ENCODE assay signal across 1 cellular context in the genomic region with DNA sequence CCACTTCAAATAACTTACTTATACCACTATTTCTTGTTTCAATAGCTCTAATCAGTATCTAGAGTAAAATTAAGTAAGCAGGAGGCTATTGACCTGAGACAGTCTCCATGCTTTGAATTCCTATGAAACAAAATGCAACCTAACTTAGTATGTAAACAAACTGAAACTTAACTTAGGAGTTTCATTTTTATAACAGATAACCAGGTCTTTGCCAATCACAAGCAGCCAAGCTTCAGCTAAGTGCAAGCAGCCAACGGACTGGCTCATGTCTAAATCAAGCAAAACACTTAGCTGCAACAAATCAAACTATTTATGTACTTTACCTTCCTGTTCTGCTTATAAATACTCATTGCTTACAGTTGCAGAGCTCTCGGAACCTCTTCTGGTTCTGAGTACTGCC.
TF ChIP-seq lines count a peak whose summit lies in the region.

No MANE protein-coding gene starts in this region.

TF ChIP-seq in K562, 482 proteins besides CTCF, POLR2A, EP300 and RAD21 (continues in another document):
- TF ChIP-seq CBFB (CRISPR knock-in tag; IDR thresholded peaks at IDR 0.05), result no peak
- TF ChIP-seq SMARCA4 (IDR thresholded peaks at IDR 0.05), result peak; percentile 31
- TF ChIP-seq FOXP1 (CRISPR knock-in tag; IDR thresholded peaks at IDR 0.05), result no peak
- TF ChIP-seq LARP7 (IDR thresholded peaks at IDR 0.05), result no peak
- TF ChIP-seq POLR2H (tag; IDR thresholded peaks at IDR 0.05; ENCODE audit: low read depth), result peak; percentile 38; the same call in 1 of the 2 replicates
- TF ChIP-seq RFX5 (IDR thresholded peaks at IDR 0.05; ENCODE audit: low read depth, low read length), result no peak
- TF ChIP-seq VEZF1 (CRISPR knock-in tag; IDR thresholded peaks at IDR 0.05), result no peak
- TF ChIP-seq MCM3 (IDR thresholded peaks at IDR 0.05), result no peak
- no peak for TF ChIP-seq JUNB (CRISPR knock-in tag; conservative IDR thresholded peaks at IDR 0.05)
- TF ChIP-seq DPF2 (IDR thresholded peaks at IDR 0.05), result 0 out of 2 replicates have a peak, but pooled peaks have one; percentile 20
- TF ChIP-seq ADNP (tag; IDR thresholded peaks at IDR 0.05), result 0 out of 2 replicates have a peak, but pooled peaks have one; percentile 36
- TF ChIP-seq ZNF140 (CRISPR knock-in tag; IDR thresholded peaks at IDR 0.05), result no peak
- TF ChIP-seq ZNF77 (CRISPR knock-in tag; IDR thresholded peaks at IDR 0.05), result no peak
- no peak for TF ChIP-seq HSF4 (CRISPR knock-in tag; IDR thresholded peaks at IDR 0.05; ENCODE audit: borderline replicate concordance)
- TF ChIP-seq FOXM1 (IDR thresholded peaks at IDR 0.05; ENCODE audit: low read depth), result peak; percentile 53; the same call in 1 of the 2 replicates
- no peak for TF ChIP-seq FOXM1 (CRISPR knock-in tag; IDR thresholded peaks at IDR 0.05; ENCODE audit: low read depth)
- TF ChIP-seq ZNF830 (CRISPR knock-in tag; IDR thresholded peaks at IDR 0.05), result no peak
- TF ChIP-seq, protein P1, sequence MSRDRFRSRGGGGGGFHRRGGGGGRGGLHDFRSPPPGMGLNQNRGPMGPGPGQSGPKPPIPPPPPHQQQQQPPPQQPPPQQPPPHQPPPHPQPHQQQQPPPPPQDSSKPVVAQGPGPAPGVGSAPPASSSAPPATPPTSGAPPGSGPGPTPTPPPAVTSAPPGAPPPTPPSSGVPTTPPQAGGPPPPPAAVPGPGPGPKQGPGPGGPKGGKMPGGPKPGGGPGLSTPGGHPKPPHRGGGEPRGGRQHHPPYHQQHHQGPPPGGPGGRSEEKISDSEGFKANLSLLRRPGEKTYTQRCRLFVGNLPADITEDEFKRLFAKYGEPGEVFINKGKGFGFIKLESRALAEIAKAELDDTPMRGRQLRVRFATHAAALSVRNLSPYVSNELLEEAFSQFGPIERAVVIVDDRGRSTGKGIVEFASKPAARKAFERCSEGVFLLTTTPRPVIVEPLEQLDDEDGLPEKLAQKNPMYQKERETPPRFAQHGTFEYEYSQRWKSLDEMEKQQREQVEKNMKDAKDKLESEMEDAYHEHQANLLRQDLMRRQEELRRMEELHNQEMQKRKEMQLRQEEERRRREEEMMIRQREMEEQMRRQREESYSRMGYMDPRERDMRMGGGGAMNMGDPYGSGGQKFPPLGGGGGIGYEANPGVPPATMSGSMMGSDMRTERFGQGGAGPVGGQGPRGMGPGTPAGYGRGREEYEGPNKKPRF (IDR thresholded peaks at IDR 0.05; ENCODE audit: low read depth, low read length), result no peak
- TF ChIP-seq, protein P2, sequence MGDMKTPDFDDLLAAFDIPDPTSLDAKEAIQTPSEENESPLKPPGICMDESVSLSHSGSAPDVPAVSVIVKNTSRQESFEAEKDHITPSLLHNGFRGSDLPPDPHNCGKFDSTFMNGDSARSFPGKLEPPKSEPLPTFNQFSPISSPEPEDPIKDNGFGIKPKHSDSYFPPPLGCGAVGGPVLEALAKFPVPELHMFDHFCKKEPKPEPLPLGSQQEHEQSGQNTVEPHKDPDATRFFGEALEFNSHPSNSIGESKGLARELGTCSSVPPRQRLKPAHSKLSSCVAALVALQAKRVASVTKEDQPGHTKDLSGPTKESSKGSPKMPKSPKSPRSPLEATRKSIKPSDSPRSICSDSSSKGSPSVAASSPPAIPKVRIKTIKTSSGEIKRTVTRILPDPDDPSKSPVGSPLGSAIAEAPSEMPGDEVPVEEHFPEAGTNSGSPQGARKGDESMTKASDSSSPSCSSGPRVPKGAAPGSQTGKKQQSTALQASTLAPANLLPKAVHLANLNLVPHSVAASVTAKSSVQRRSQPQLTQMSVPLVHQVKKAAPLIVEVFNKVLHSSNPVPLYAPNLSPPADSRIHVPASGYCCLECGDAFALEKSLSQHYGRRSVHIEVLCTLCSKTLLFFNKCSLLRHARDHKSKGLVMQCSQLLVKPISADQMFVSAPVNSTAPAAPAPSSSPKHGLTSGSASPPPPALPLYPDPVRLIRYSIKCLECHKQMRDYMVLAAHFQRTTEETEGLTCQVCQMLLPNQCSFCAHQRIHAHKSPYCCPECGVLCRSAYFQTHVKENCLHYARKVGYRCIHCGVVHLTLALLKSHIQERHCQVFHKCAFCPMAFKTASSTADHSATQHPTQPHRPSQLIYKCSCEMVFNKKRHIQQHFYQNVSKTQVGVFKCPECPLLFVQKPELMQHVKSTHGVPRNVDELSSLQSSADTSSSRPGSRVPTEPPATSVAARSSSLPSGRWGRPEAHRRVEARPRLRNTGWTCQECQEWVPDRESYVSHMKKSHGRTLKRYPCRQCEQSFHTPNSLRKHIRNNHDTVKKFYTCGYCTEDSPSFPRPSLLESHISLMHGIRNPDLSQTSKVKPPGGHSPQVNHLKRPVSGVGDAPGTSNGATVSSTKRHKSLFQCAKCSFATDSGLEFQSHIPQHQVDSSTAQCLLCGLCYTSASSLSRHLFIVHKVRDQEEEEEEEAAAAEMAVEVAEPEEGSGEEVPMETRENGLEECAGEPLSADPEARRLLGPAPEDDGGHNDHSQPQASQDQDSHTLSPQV (IDR thresholded peaks at IDR 0.05), result peak; percentile 66
- 0 out of 2 replicates have a peak, but pooled peaks have one; percentile 22 for TF ChIP-seq ZNF395 (CRISPR knock-in tag; IDR thresholded peaks at IDR 0.05)
- 0 out of 2 replicates have a peak, but pooled peaks have one; percentile 6 for TF ChIP-seq NFRKB (IDR thresholded peaks at IDR 0.05; ENCODE audit: low read depth)
- TF ChIP-seq MAFF (IDR thresholded peaks at IDR 0.05; ENCODE audit: low read length), result no peak
- TF ChIP-seq, protein P3, sequence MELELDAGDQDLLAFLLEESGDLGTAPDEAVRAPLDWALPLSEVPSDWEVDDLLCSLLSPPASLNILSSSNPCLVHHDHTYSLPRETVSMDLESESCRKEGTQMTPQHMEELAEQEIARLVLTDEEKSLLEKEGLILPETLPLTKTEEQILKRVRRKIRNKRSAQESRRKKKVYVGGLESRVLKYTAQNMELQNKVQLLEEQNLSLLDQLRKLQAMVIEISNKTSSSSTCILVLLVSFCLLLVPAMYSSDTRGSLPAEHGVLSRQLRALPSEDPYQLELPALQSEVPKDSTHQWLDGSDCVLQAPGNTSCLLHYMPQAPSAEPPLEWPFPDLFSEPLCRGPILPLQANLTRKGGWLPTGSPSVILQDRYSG (tag; conservative IDR thresholded peaks at IDR 0.05; ENCODE audit: low read depth), result 0 out of 2 replicates have a peak, but pooled peaks have one; percentile 29
- TF ChIP-seq FOXA3 (CRISPR knock-in tag; conservative IDR thresholded peaks at IDR 0.05 in 1 of 2, IDR thresholded peaks at IDR 0.05 in 1 of 2), result peak in 1 of 2 experiments; percentile 68; a peak in 2 of 4 replicates
- TF ChIP-seq MYC (IDR thresholded peaks at IDR 0.05; ENCODE audit: low read depth, low read length), result 0 out of 2 replicates have a peak, but pooled peaks have one; percentile 29
- no peak for TF ChIP-seq MYC (CRISPR knock-in tag; IDR thresholded peaks at IDR 0.05; ENCODE audit: borderline replicate concordance, low read depth)
- TF ChIP-seq SREBF1 (IDR thresholded peaks at IDR 0.05; ENCODE audit: borderline replicate concordance, low read depth, low read length), result no peak
- TF ChIP-seq NR2C2 (CRISPR knock-in tag; IDR thresholded peaks at IDR 0.05), result no peak
- no peak for TF ChIP-seq NR2C2 (tag; IDR thresholded peaks at IDR 0.05)
- TF ChIP-seq HDAC3 (IDR thresholded peaks at IDR 0.05; ENCODE audit: borderline replicate concordance, partially characterized antibody), result no peak
- TF ChIP-seq NR4A1 (CRISPR knock-in tag; IDR thresholded peaks at IDR 0.05), result no peak
- TF ChIP-seq NR4A1 (tag; IDR thresholded peaks at IDR 0.05), result peak; percentile 40; the same call in 1 of the 2 replicates
- no peak for TF ChIP-seq ZNF740 (CRISPR knock-in tag; IDR thresholded peaks at IDR 0.05)
- TF ChIP-seq ZNF740 (tag; IDR thresholded peaks at IDR 0.05), result 0 out of 4 replicates have a peak, but pooled peaks of 1 of the 2 experiments have one; percentile 12
- TF ChIP-seq, protein P4, sequence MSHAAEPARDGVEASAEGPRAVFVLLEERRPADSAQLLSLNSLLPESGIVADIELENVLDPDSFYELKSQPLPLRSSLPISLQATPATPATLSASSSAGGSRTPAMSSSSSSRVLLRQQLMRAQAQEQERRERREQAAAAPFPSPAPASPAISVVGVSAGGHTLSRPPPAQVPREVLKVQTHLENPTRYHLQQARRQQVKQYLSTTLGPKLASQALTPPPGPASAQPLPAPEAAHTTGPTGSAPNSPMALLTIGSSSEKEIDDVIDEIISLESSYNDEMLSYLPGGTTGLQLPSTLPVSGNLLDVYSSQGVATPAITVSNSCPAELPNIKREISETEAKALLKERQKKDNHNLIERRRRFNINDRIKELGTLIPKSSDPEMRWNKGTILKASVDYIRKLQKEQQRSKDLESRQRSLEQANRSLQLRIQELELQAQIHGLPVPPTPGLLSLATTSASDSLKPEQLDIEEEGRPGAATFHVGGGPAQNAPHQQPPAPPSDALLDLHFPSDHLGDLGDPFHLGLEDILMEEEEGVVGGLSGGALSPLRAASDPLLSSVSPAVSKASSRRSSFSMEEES (CRISPR knock-in tag; IDR thresholded peaks at IDR 0.05), result no peak
- TF ChIP-seq, protein P5, sequence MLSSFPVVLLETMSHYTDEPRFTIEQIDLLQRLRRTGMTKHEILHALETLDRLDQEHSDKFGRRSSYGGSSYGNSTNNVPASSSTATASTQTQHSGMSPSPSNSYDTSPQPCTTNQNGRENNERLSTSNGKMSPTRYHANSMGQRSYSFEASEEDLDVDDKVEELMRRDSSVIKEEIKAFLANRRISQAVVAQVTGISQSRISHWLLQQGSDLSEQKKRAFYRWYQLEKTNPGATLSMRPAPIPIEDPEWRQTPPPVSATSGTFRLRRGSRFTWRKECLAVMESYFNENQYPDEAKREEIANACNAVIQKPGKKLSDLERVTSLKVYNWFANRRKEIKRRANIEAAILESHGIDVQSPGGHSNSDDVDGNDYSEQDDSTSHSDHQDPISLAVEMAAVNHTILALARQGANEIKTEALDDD (IDR thresholded peaks at IDR 0.05), result peak; percentile 72; the same call in 1 of the 2 replicates
- TF ChIP-seq ZMIZ1 (IDR thresholded peaks at IDR 0.05; ENCODE audit: low read depth in 2 of 2, low read length in 2 of 2), result no peak
- TF ChIP-seq MYBL2 (IDR thresholded peaks at IDR 0.05; ENCODE audit: low read depth), result peak; percentile 42; the same call in 1 of the 2 replicates
- no peak for TF ChIP-seq MYBL2 (CRISPR knock-in tag; IDR thresholded peaks at IDR 0.05; ENCODE audit: borderline replicate concordance)
- TF ChIP-seq SMC3 (conservative IDR thresholded peaks at IDR 0.05; ENCODE audit: insufficient read depth, low read depth, low read length), result no peak
- no peak for TF ChIP-seq XRCC4 (IDR thresholded peaks at IDR 0.05; ENCODE audit: extremely low read depth, insufficient read depth, insufficient read length)
